Comparison of ENCODE assay signal across 13 cellular contexts in genomic region chr2:141501743-141502142, GRCh38.
"Had no signal": no experiment of that assay in that cellular context is flagged by ENCODE, and none has a peak within 500 bp of the region (broad histone marks: within the 10 kb centered on the region; RNA-seq: fewer than 3 reads in every experiment).

No MANE protein-coding gene starts in this region.

- H3K27me3 ChIP-seq: gastrocnemius medialis, testis, tibial nerve, upper lobe of right lung had no signal

- H3K4me3 ChIP-seq: gastrocnemius medialis, psoas muscle, testis, tibial nerve, upper lobe of right lung had no signal

- H3K4me1 ChIP-seq: gastrocnemius medialis, psoas muscle, testis, tibial nerve, upper lobe of right lung had no signal

- DNase-seq: effector memory CD4-positive, alpha-beta T cell; gastrocnemius medialis; islet precursor cell; natural killer cell; psoas muscle; stimulated activated CD4-positive, alpha-beta T cell treated with anti-CD3 and anti-CD28 coated beads, Interleukin-2, amount 100 ng/mL, for 24 hours; stimulated activated CD4-positive, alpha-beta T cell treated with anti-CD3 and anti-CD28 coated beads, Interleukin-4, amount 100 ng/mL, for 4 hours; stimulated activated naive B cell treated with anti-CD40 and anti-IgM and Interleukin-4, amounts not matched to agents 10 μg/mL and 1 μg/mL and 100 μg/mL, for 72 hours; stimulated activated naive CD8-positive, alpha-beta T cell treated with anti-CD3 and anti-CD28 coated beads, Interleukin-15, amount 100 ng/mL, for 72 hours; testis; upper lobe of right lung had no signal

- H3K4me3 Mint-ChIP-seq: natural killer cell; neural crest cell; stimulated activated naive B cell treated with anti-CD40 and anti-IgM and Interleukin-4, amounts not matched to agents 10 μg/mL and 1 μg/mL and 100 μg/mL, for 72 hours; stimulated activated naive CD8-positive, alpha-beta T cell treated with anti-CD3 and anti-CD28 coated beads, Interleukin-15, amount 100 ng/mL, for 72 hours had no signal

- H3K36me3 Mint-ChIP-seq: natural killer cell; stimulated activated naive B cell treated with anti-CD40 and anti-IgM and Interleukin-4, amounts not matched to agents 10 μg/mL and 1 μg/mL and 100 μg/mL, for 72 hours had no signal

- H3K27ac ChIP-seq: gastrocnemius medialis, psoas muscle, testis, tibial nerve, upper lobe of right lung had no signal

- H3K27me3 Mint-ChIP-seq: stimulated activated naive B cell treated with anti-CD40 and anti-IgM and Interleukin-4, amounts not matched to agents 10 μg/mL and 1 μg/mL and 100 μg/mL, for 72 hours; stimulated activated naive CD8-positive, alpha-beta T cell treated with anti-CD3 and anti-CD28 coated beads, Interleukin-15, amount 100 ng/mL, for 72 hours had no signal

- H3K27ac Mint-ChIP-seq: natural killer cell; stimulated activated naive B cell treated with anti-CD40 and anti-IgM and Interleukin-4, amounts not matched to agents 10 μg/mL and 1 μg/mL and 100 μg/mL, for 72 hours; stimulated activated naive CD8-positive, alpha-beta T cell treated with anti-CD3 and anti-CD28 coated beads, Interleukin-15, amount 100 ng/mL, for 72 hours had no signal

- H3K4me1 Mint-ChIP-seq: stimulated activated naive CD8-positive, alpha-beta T cell treated with anti-CD3 and anti-CD28 coated beads, Interleukin-15, amount 100 ng/mL, for 72 hours had no signal

- H3K36me3 ChIP-seq: gastrocnemius medialis, tibial nerve, upper lobe of right lung had no signal

- H3K9me3 ChIP-seq: gastrocnemius medialis, psoas muscle, testis, tibial nerve, upper lobe of right lung had no signal

- H3K9me3 Mint-ChIP-seq: neural crest cell; stimulated activated naive B cell treated with anti-CD40 and anti-IgM and Interleukin-4, amounts not matched to agents 10 μg/mL and 1 μg/mL and 100 μg/mL, for 72 hours had no signal
